ENCODE assay signal across 8 cellular contexts in the genomic region with DNA sequence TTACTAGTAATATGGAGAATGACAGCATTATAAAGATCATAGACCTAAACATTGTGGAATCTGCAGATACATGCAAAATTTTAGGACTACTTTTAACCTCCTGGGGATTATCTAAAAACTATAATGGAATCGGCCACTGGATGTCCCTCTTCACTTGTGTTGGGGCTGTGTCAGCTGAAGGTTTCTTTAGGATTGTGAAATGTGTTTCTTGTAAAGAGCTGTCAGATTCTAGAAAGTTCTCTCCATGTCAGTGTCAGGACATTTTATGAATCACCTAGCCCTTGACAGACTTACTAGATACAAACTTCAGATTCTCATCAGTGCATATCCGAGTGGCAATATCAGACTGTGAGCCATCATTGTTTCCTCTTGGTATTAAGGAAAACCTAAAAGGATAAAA.
A peak's percentile ranks its signal among the peaks of the same experiment; 100 is the strongest.
DNase-seq lines count a peak whose midpoint lies in the region; ATAC-seq and TF ChIP-seq lines count a peak whose summit lies in the region.

No MANE protein-coding gene starts in this region.

- DNase-seq in ACHN (peak; percentile 15), RPMI7951 (ENCODE audit: low read depth) (peak; percentile 4), left cardiac atrium (no peak), NCI-H446 (lab: John Stamatoyannopoulos, UW) (no peak)
- no peak for DNase-seq in stimulated activated CD4-positive, alpha-beta T cell treated with anti-CD3 and anti-CD28 coated beads, Interleukin-1b, Interleukin-23, amount 100 ng/mL, for 48 hours
- DNase-seq in stimulated activated CD4-positive, alpha-beta T cell treated with anti-CD3 and anti-CD28 coated beads, Interleukin-2, amount 100 ng/mL, for 24 hours, result no peak

- no peak overlapping the region for H3K27ac ChIP-seq in HEK293 (ENCODE audit: extremely low read depth, low read depth, low read length)

- no peaks in the 10 kb centered on the region for H3K4me1 ChIP-seq in HEK293 (ENCODE audit: control insufficient read depth, insufficient read depth, low read length)

- in situ Hi-C loops in ACHN (cut with HindIII; ENCODE audit: low pct_ligation_motif_present, low pct_unique_long_range_greater_than_20kb, low sequenced_read_pairs), result no loop called here

- no peaks in the 10 kb centered on the region for H3K36me3 ChIP-seq in HEK293 (ENCODE audit: control insufficient read depth in 2 of 2, insufficient read depth in 1 of 2, low read length in 2 of 2)

- H3K4me3 ChIP-seq in HEK293 (ENCODE audit: low read depth, low read length), result no peak overlapping the region

- TF ChIP-seq CTCF in HEK293 (tag by site-specific recombination; IDR thresholded peaks at IDR 0.05), result no peak

- CTCF ChIA-PET in HEK293 (lab: Yijun Ruan, JAX), result interaction anchor here (0.6 to 1.4 kb wide), 3 partner anchors 125 to 382 kb away, joined by 3 to 6 read pairs (median 3); no protein-coding TSS in a partner anchor

- H3K9me3 ChIP-seq in HEK293 (ENCODE audit: control insufficient read depth, insufficient read depth, low read depth, low read length), result no peaks in the 10 kb centered on the region

- ATAC-seq in left cardiac atrium (peak; percentile 38 to 82), GM21528 (IDR thresholded peaks at IDR 0.05; ENCODE audit: low FRiP score, unreplicated experiment) (no peak)

- POLR2A ChIA-PET in HEK293 (lab: Yijun Ruan, JAX), result no interaction called here

- intact Hi-C loops in left cardiac atrium (cut with DNase I), result loop anchor here in 1 of 2 donors (2.0 to 5.0 kb wide), 2 partner anchors 371 to 494 kb away; no protein-coding TSS in a partner anchor

TF ChIP-seq in HEK293, 187 proteins besides CTCF, POLR2A, EP300 and RAD21:
- TF ChIP-seq, protein P1, sequence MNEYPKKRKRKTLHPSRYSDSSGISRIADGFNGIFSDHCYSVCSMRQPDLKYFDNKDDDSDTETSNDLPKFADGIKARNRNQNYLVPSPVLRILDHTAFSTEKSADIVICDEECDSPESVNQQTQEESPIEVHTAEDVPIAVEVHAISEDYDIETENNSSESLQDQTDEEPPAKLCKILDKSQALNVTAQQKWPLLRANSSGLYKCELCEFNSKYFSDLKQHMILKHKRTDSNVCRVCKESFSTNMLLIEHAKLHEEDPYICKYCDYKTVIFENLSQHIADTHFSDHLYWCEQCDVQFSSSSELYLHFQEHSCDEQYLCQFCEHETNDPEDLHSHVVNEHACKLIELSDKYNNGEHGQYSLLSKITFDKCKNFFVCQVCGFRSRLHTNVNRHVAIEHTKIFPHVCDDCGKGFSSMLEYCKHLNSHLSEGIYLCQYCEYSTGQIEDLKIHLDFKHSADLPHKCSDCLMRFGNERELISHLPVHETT (tag by site-specific recombination; IDR thresholded peaks at IDR 0.05), result no peak
- TF ChIP-seq ZNF654 (tag by site-specific recombination; IDR thresholded peaks at IDR 0.05; ENCODE audit: low read depth), result peak; percentile 15; the same call in 1 of the 2 replicates

Comparison
In these comparisons a context has a peak if more than half of its experiments do, and no peak if none do; other contexts are left out.
1. DNase-seq: peak in ACHN (single experiment) and RPMI7951 (single experiment); none in left cardiac atrium (single experiment), stimulated activated CD4-positive, alpha-beta T cell treated with anti-CD3 and anti-CD28 coated beads, Interleukin-1b, Interleukin-23, amount 100 ng/mL, for 48 hours (single experiment), stimulated activated CD4-positive, alpha-beta T cell treated with anti-CD3 and anti-CD28 coated beads, Interleukin-2, amount 100 ng/mL, for 24 hours (0 of 2) and NCI-H446 (0 of 2).